In genomic region chr21:33296156-33296555, GRCh38 we compare ENCODE assay signal across 19 cellular contexts. TPM values are rescaled to one million over a fixed set of nuclear protein-coding genes. Genes with fewer than 3 reads are reported as not detected.
DNase-seq lines count a peak whose midpoint lies in the region; ATAC-seq, FAIRE-seq and TF ChIP-seq lines count a peak whose summit lies in the region.
"Had no signal": no experiment of that assay in that cellular context is flagged by ENCODE, and none has a peak within 500 bp of the region (broad histone marks: within the 10 kb centered on the region; RNA-seq: fewer than 3 reads in every experiment).

No MANE protein-coding gene starts in this region.

- H3K4me3 Mint-ChIP-seq in stimulated activated naive B cell treated with anti-CD40 and anti-IgM and Interleukin-4, amounts not matched to agents 10 μg/mL and 1 μg/mL and 100 μg/mL, for 72 hours: peak overlapping the region in 1 of 2 donors; percentile 54
- H3K4me3 Mint-ChIP-seq: CD4-positive, alpha-beta T cell had no signal

- CTCF ChIA-PET in GM12878 (lab: Yijun Ruan, JAX): interaction anchor here (1.2 to 1.7 kb wide), 2 partner anchors 65 to 98 kb away, joined by 3 read pairs; no protein-coding TSS in a partner anchor

- DNase-seq in GM06990 (ENCODE audit: extremely low read depth, insufficient read length) (peak; percentile 78), NAMALWA (ENCODE audit: low spot score) (peak; percentile 93), GM12878 (ENCODE audit: low read depth, low spot score) (no peak), NOMO-1 (lab: John Stamatoyannopoulos, UW; ENCODE audit: unreplicated experiment in 2 of 2) (no peak), erythroblast (lab: John Stamatoyannopoulos, UW) (no peak)
- DNase-seq in stimulated activated naive B cell treated with anti-CD40 and anti-IgM and Interleukin-4, amounts not matched to agents 10 μg/mL and 1 μg/mL and 100 μg/mL, for 72 hours: peak; percentile 31
- DNase-seq: ACHN; AML-193; CD4-positive, alpha-beta T cell; H7; IMR-90; Kasumi-1; MM.1S; NCI-H1105 treated with DMSO at 0.1 percent for 48 hours; NCI-H187; NCI-H2171; NCI-H446 had no signal

- no peaks in the 10 kb centered on the region for H4K20me1 ChIP-seq in GM12878 (ENCODE audit: control insufficient read depth, insufficient read depth)

- H3K4me2 ChIP-seq in GM12878 (ENCODE audit: control insufficient read depth, insufficient read depth): no peak overlapping the region

- RAD21 ChIA-PET in GM12878 (lab: Charles Lee; ENCODE audit: unreplicated experiment): no interaction called here

- TF ChIP-seq RAD21 in GM12878 (IDR thresholded peaks at IDR 0.05; ENCODE audit: insufficient read depth, low read depth, low read length): no peak

- peak; percentile 66 for FAIRE-seq in GM12878 (lab: Jason Lieb, UNC)
- FAIRE-seq: G401.6 had no signal

- no peak overlapping the region for H3K9ac ChIP-seq in GM12878 (ENCODE audit: control insufficient read depth, insufficient read depth, low read length)

- BruUV-seq in GM12878 (replicated peaks; lab: Mats Ljungman, UMichigan): no TSS peak

- H3K79me2 ChIP-seq in GM12878 (ENCODE audit: control insufficient read depth, insufficient read depth, low read length): no peaks in the 10 kb centered on the region

- no peaks in the 10 kb centered on the region for H3K27me3 ChIP-seq in GM06990 (replicated peaks; ENCODE audit: control insufficient read depth, insufficient read depth, low read length)
- H3K27me3 ChIP-seq in GM12878 (replicated peaks in 1 of 2; ENCODE audit: control insufficient read depth in 2 of 2, insufficient read depth in 2 of 2, low read length in 1 of 2): no peaks in the 10 kb centered on the region

- in situ Hi-C loops in GM12878 (cut with MboI): no loop called here

- H3K36me3 ChIP-seq in GM06990 (ENCODE audit: control insufficient read depth, insufficient read depth, low read length): peaks cover 18% of the 10 kb centered on the region
- H3K36me3 ChIP-seq in GM12878 (ENCODE audit: control insufficient read depth in 2 of 2, insufficient read depth in 2 of 2, low read length in 1 of 2): peaks cover 2 to 12% of the 10 kb centered on the region in 2 experiments; a peak in 3 of 4 replicates

- peaks cover 37 to 60% of the 10 kb centered on the region in 2 donors for H3K4me1 Mint-ChIP-seq in stimulated activated naive B cell treated with anti-CD40 and anti-IgM and Interleukin-4, amounts not matched to agents 10 μg/mL and 1 μg/mL and 100 μg/mL, for 72 hours

- TF ChIP-seq CTCF in GM06990 (IDR thresholded peaks at IDR 0.05; ENCODE audit: insufficient read depth, low read length, poor library complexity, severe bottlenecking) (no peak), GM12878 (IDR thresholded peaks at IDR 0.05 in 2 of 3, conservative IDR thresholded peaks at IDR 0.05 in 1 of 3; ENCODE audit: control insufficient read depth in 2 of 3, extremely low read depth in 1 of 3, insufficient read depth in 1 of 3, low read depth in 3 of 3, low read length in 3 of 3) (no peak)

- no peaks in the 10 kb centered on the region for H3K9me3 Mint-ChIP-seq in stimulated activated naive B cell treated with anti-CD40 and anti-IgM and Interleukin-4, amounts not matched to agents 10 μg/mL and 1 μg/mL and 100 μg/mL, for 72 hours

- SMC1A ChIA-PET in GM12878 (lab: Charles Lee; ENCODE audit: uncharacterized antibody, unreplicated experiment): interaction anchor here (2.4 kb wide), 1 partner anchor 12 kb away, joined by 7 read pairs; no protein-coding TSS in a partner anchor

- ATAC-seq in GM12878 (peak; percentile 17; the same call in 2 of the 3 replicates), HG02840 (IDR thresholded peaks at IDR 0.05; ENCODE audit: low FRiP score, unreplicated experiment) (no peak)
- peak; percentile 47 to 65 for ATAC-seq in stimulated activated naive B cell treated with anti-CD40 and anti-IgM and Interleukin-4, amounts not matched to agents 10 μg/mL and 1 μg/mL and 100 μg/mL, for 72 hours (replicated peaks)

- no peak for TF ChIP-seq EP300 in GM12878 (IDR thresholded peaks at IDR 0.05; ENCODE audit: borderline replicate concordance in 1 of 2, control insufficient read depth in 1 of 2, low read depth in 2 of 2, low read length in 2 of 2)

- peaks cover 43 to 52% of the 10 kb centered on the region in 2 donors for H3K36me3 Mint-ChIP-seq in stimulated activated naive B cell treated with anti-CD40 and anti-IgM and Interleukin-4, amounts not matched to agents 10 μg/mL and 1 μg/mL and 100 μg/mL, for 72 hours

- H3K27ac Mint-ChIP-seq in stimulated activated naive B cell treated with anti-CD40 and anti-IgM and Interleukin-4, amounts not matched to agents 10 μg/mL and 1 μg/mL and 100 μg/mL, for 72 hours: peak overlapping the region; percentile 91
- H3K27ac Mint-ChIP-seq: CD4-positive, alpha-beta T cell had no signal

- intact Hi-C loops in GM12878 (cut with micrococcal nuclease; ENCODE audit: unreplicated experiment): no loop called here

- H3K4me3 ChIP-seq in GM06990 (replicated peaks; ENCODE audit: low read depth, low read length) (no peak overlapping the region), GM12878 (no peak overlapping the region)

- peaks cover 32% of the 10 kb centered on the region for H3K4me1 ChIP-seq in GM12878 (ENCODE audit: control insufficient read depth, insufficient read depth, low read length)

- no peaks in the 10 kb centered on the region for H3K27me3 Mint-ChIP-seq in stimulated activated naive B cell treated with anti-CD40 and anti-IgM and Interleukin-4, amounts not matched to agents 10 μg/mL and 1 μg/mL and 100 μg/mL, for 72 hours
- H3K27me3 Mint-ChIP-seq: CD4-positive, alpha-beta T cell had no signal

- POLR2A ChIA-PET in GM12878 (lab: Charles Lee): interaction anchor here (0.7 kb wide), 1 partner anchor 10 kb away, joined by 3 read pairs; no protein-coding TSS in a partner anchor

- no peaks in the 10 kb centered on the region for H3K9me3 ChIP-seq in GM12878 (replicated peaks; ENCODE audit: control insufficient read depth, insufficient read depth, low read length)

- H3K27ac ChIP-seq in GM12878 (ENCODE audit: control insufficient read depth, insufficient read depth): peak overlapping the region; percentile 69

- H2AFZ ChIP-seq in GM12878 (ENCODE audit: control insufficient read depth, low read depth, low read length): no peak overlapping the region

- TF ChIP-seq POLR2A in GM12878 (IDR thresholded peaks at IDR 0.05; ENCODE audit: low read depth, low read length) (no peak), erythroblast (IDR thresholded peaks at IDR 0.05; ENCODE audit: low read length) (no peak)

- 7% methylated on average over 6 of the region's 6 CpGs for WGBS in GM12878 (ENCODE audit: insufficient coverage, insufficient replicate concordance, low lambda C conversion rate, missing lambda C conversion rate)

RNA-seq across cellular contexts. Expression of gene IFNAR1, which starts 28.6 kb away (rescaled TPM):
- 28.3 and 29.7 TPM in 2 replicates for total RNA-seq in GM12878 (2013; cell fraction: nucleolus; rRNA removed)
- total RNA-seq in GM12878 (2014; rRNA removed) (17.0 and 17.3 TPM in 2 replicates), GM12878 (2014; rRNA removed; fragmentation: Illumina TruSeq; extraction: Trizol) (17.0 and 19.0 TPM in 2 replicates), GM12878 (2021) (33.2 and 35.5 TPM in 2 replicates)
- polyA plus RNA-seq in GM12878 (2011; ENCODE audit: low read depth): 18.0 TPM
- polyA plus RNA-seq in GM12878 (2011; rRNA removed) (12.2 and 17.6 TPM in 2 replicates), GM12878 (2014; fragmentation: Illumina TruSeq; extraction: Trizol) (23.6 and 28.6 TPM in 2 replicates), GM12878 (2014; fragmentation: Nextera tagmentation; extraction: Ambion mirVana) (10 to 100 TPM; 25.6 to 30.9 TPM), GM12878 (2014; rRNA removed) (10.9 and 12.0 TPM in 2 replicates), GM12878 (2016; fragmentation: Nextera tagmentation; extraction: Ambion mirVana) (10 to 100 TPM; 55.3 to 62.4 TPM)
- polyA plus RNA-seq in GM12878 (2011; cell fraction: cytosol; rRNA removed): 6.8 and 11.1 TPM in 2 replicates
- polyA plus RNA-seq in GM12878 (2011; cell fraction: nucleus; rRNA removed): 4.0 and 5.0 TPM in 2 replicates
- polyA plus RNA-seq in GM12878 (2012): 26.3 and 34.8 TPM in 2 replicates
- polyA minus RNA-seq in GM12878 (2011; rRNA and poly(A)+ RNA removed): 17.7 and 17.8 TPM in 2 replicates
- polyA minus RNA-seq in GM12878 (2011; cell fraction: cytosol; rRNA and poly(A)+ RNA removed): 9.8 and 11.4 TPM in 2 replicates
- 5.9 and 9.6 TPM in 2 replicates for polyA minus RNA-seq in GM12878 (2011; cell fraction: nucleus; rRNA and poly(A)+ RNA removed)

RNA-seq across cellular contexts. Expression of gene IL10RB, which starts 30.0 kb away (rescaled TPM):
- 35.3 and 38.4 TPM in 2 replicates for total RNA-seq in GM12878 (2013; cell fraction: nucleolus; rRNA removed)
- total RNA-seq in GM12878 (2014; rRNA removed) (37.3 and 44.5 TPM in 2 replicates), GM12878 (2014; rRNA removed; fragmentation: Illumina TruSeq; extraction: Trizol) (30.0 and 32.4 TPM in 2 replicates), GM12878 (2021) (22.7 and 26.9 TPM in 2 replicates)
- polyA plus RNA-seq in GM12878 (2011; ENCODE audit: low read depth): 28.8 TPM
- polyA plus RNA-seq in GM12878 (2011; rRNA removed) (31.4 and 37.4 TPM in 2 replicates), GM12878 (2014; fragmentation: Illumina TruSeq; extraction: Trizol) (27.3 and 37.5 TPM in 2 replicates), GM12878 (2014; fragmentation: Nextera tagmentation; extraction: Ambion mirVana) (10 to 100 TPM; 15.0 to 23.3 TPM), GM12878 (2014; rRNA removed) (27.2 and 31.1 TPM in 2 replicates), GM12878 (2016; fragmentation: Nextera tagmentation; extraction: Ambion mirVana) (10 to 100 TPM; 49.8 to 55.1 TPM)
- 32.9 and 43.8 TPM in 2 replicates for polyA plus RNA-seq in GM12878 (2011; cell fraction: cytosol; rRNA removed)
- 13.2 and 14.8 TPM in 2 replicates for polyA plus RNA-seq in GM12878 (2011; cell fraction: nucleus; rRNA removed)
- 30.3 and 41.4 TPM in 2 replicates for polyA plus RNA-seq in GM12878 (2012)
- polyA minus RNA-seq in GM12878 (2011; rRNA and poly(A)+ RNA removed): 43.3 and 51.9 TPM in 2 replicates
- polyA minus RNA-seq in GM12878 (2011; cell fraction: cytosol; rRNA and poly(A)+ RNA removed): 15.5 and 18.2 TPM in 2 replicates
- 8.2 and 10.6 TPM in 2 replicates for polyA minus RNA-seq in GM12878 (2011; cell fraction: nucleus; rRNA and poly(A)+ RNA removed)

Comparison
In these comparisons a context has a peak if more than half of its experiments do, and no peak if none do; other contexts are left out.
1. DNase-seq: peak in GM06990 (single experiment), NAMALWA (single experiment) and stimulated activated naive B cell treated with anti-CD40 and anti-IgM and Interleukin-4, amounts not matched to agents 10 μg/mL and 1 μg/mL and 100 μg/mL, for 72 hours (single experiment); none in GM12878 (single experiment), NOMO-1 (0 of 2) and erythroblast (0 of 2).